Comparison of ENCODE assay signal across 34 cellular contexts in genomic region chr10:84789050-84789449, GRCh38.
"Had no signal": no experiment of that assay in that cellular context is flagged by ENCODE, and none has a peak within 500 bp of the region (broad histone marks: within the 10 kb centered on the region; RNA-seq: fewer than 3 reads in every experiment).

No MANE protein-coding gene starts in this region.

- H3K36me3 ChIP-seq: brain microvascular endothelial cell, breast epithelium had no signal

- H3K4me1 ChIP-seq: body of pancreas, breast epithelium had no signal

- H3K9me3 Mint-ChIP-seq: activated B cell treated with CpG ODN at 0.5 μM for 24 hours; activated CD4-positive, alpha-beta memory T cell treated with anti-CD3 and anti-CD28 coated beads for 36 hours; activated CD4-positive, alpha-beta T cell treated with anti-CD3 and anti-CD28 coated beads, Interleukin-2, amount 10 ng/mL, durations not matched to agents 24 days and 14 days; activated CD8-positive, alpha-beta T cell treated with anti-CD3 and anti-CD28 coated beads for 36 hours; activated naive CD4-positive, alpha-beta T cell treated with anti-CD3 and anti-CD28 coated beads, Interleukin-2, amount 10 ng/mL, durations not matched to agents 7 days and 5 days; activated naive CD4-positive, alpha-beta T cell treated with anti-CD3 and anti-CD28 coated beads, Interleukin-2, amount 50 U/mL, for 24 hours; activated naive CD8-positive, alpha-beta T cell treated with anti-CD3 and anti-CD28 coated beads, Interleukin-2, amount 10 ng/mL, durations not matched to agents 7 days and 5 days; activated naive CD8-positive, alpha-beta T cell treated with anti-CD3 and anti-CD28 coated beads, Interleukin-2, amount 50 U/mL, for 24 hours; activated T-cell treated with anti-CD3 and anti-CD28 coated beads, Interleukin-2, amount 50 U/mL, for 4 hours; activated T-cell treated with anti-CD3 and anti-CD28 coated beads, Interleukin-2, amount 50 U/mL, for 72 hours; activated T-helper 1 cell treated with anti-CD3 and anti-CD28 coated beads, Interleukin-12 subunit alpha, Interleukin-12 subunit beta, Interleukin-2, Interleukin-4 antibody, amounts not matched to agents 30 ng/mL and 10 ng/mL and 1 ng/mL, durations not matched to agents 14 hours and 24 hours and 36 hours; activated T-helper 17 cell treated with anti-CD3 and anti-CD28 coated beads, Interleukin-2, amount 50 U/mL, for 72 hours; T-helper 1 cell treated with Interleukin-12 subunit alpha and Interleukin-12 subunit beta and Interleukin-4 antibody, amounts not matched to agents 30 μg/mL and 1 μg/mL, for 36 hours; T-helper 2 cell treated with Interferon-gamma antibody and Interleukin-4, amounts not matched to agents 5 μg/mL and 100 μg/mL, for 36 hours had no signal

- H3K27me3 ChIP-seq: body of pancreas, brain microvascular endothelial cell, breast epithelium had no signal

- H3K27ac ChIP-seq: body of pancreas, brain microvascular endothelial cell, breast epithelium, VCaP had no signal

- H3K27me3 Mint-ChIP-seq: activated B cell treated with CpG ODN at 0.5 μM for 24 hours; activated CD4-positive, alpha-beta T cell treated with anti-CD3 and anti-CD28 coated beads, Interleukin-2, amount 10 ng/mL, durations not matched to agents 24 days and 14 days; activated CD8-positive, alpha-beta T cell treated with anti-CD3 and anti-CD28 coated beads for 36 hours; activated naive CD4-positive, alpha-beta T cell treated with anti-CD3 and anti-CD28 coated beads, Interleukin-2, amount 10 ng/mL, durations not matched to agents 7 days and 5 days; activated naive CD4-positive, alpha-beta T cell treated with anti-CD3 and anti-CD28 coated beads, Interleukin-2, amount 50 U/mL, for 24 hours; activated naive CD8-positive, alpha-beta T cell treated with anti-CD3 and anti-CD28 coated beads, Interleukin-2, amount 10 ng/mL, durations not matched to agents 7 days and 5 days had no signal

- H3K4me1 Mint-ChIP-seq: activated B cell treated with CpG ODN at 0.5 μM for 24 hours; activated CD4-positive, alpha-beta T cell treated with anti-CD3 and anti-CD28 coated beads, Interleukin-2, amount 10 ng/mL, durations not matched to agents 24 days and 14 days; activated naive CD4-positive, alpha-beta T cell treated with anti-CD3 and anti-CD28 coated beads, Interleukin-2, amount 10 ng/mL, durations not matched to agents 7 days and 5 days; activated naive CD4-positive, alpha-beta T cell treated with anti-CD3 and anti-CD28 coated beads, Interleukin-2, amount 50 U/mL, for 24 hours; activated naive CD8-positive, alpha-beta T cell treated with anti-CD3 and anti-CD28 coated beads, Interleukin-2, amount 10 ng/mL, durations not matched to agents 7 days and 5 days; activated naive CD8-positive, alpha-beta T cell treated with anti-CD3 and anti-CD28 coated beads, Interleukin-2, amount 50 U/mL, for 24 hours; activated T-helper 17 cell treated with anti-CD3 and anti-CD28 coated beads, Interleukin-2, amount 50 U/mL, for 72 hours had no signal

- H3K36me3 Mint-ChIP-seq: activated CD4-positive, alpha-beta memory T cell treated with anti-CD3 and anti-CD28 coated beads for 36 hours; activated naive CD4-positive, alpha-beta T cell treated with anti-CD3 and anti-CD28 coated beads, Interleukin-2, amount 10 ng/mL, durations not matched to agents 7 days and 5 days; activated naive CD4-positive, alpha-beta T cell treated with anti-CD3 and anti-CD28 coated beads, Interleukin-2, amount 50 U/mL, for 24 hours; activated naive CD8-positive, alpha-beta T cell; activated naive CD8-positive, alpha-beta T cell treated with anti-CD3 and anti-CD28 coated beads, Interleukin-2, amount 10 ng/mL, durations not matched to agents 7 days and 5 days had no signal

- DNase-seq: activated B cell treated with CpG ODN at 0.5 μM for 24 hours; activated CD4-positive, alpha-beta memory T cell treated with anti-CD3 and anti-CD28 coated beads for 36 hours; activated CD4-positive, alpha-beta T cell treated with anti-CD3 and anti-CD28 coated beads for 4 hours; activated CD4-positive, alpha-beta T cell treated with anti-CD3 and anti-CD28 coated beads, Interleukin-2, amount 10 ng/mL, durations not matched to agents 24 days and 14 days; activated CD4-positive, alpha-beta T cell treated with anti-CD3 and anti-CD28 coated beads, Interleukin-2, amount 50 U/mL, for 1 hour; activated CD4-positive, alpha-beta T cell treated with anti-CD3 and anti-CD28 coated beads, Interleukin-2, amount 50 U/mL, for 4 hours; activated CD4-positive, CD25-positive, alpha-beta regulatory T cell treated with anti-CD3 and anti-CD28 coated beads, Interleukin-2, amount 50 U/mL, for 72 hours; activated CD8-positive, alpha-beta memory T cell treated with anti-CD3 and anti-CD28 coated beads, Interleukin-2, amount 50 U/mL, for 4 hours; activated CD8-positive, alpha-beta T cell treated with anti-CD3 and anti-CD28 coated beads for 36 hours; activated effector memory CD4-positive, alpha-beta T cell treated with anti-CD3 and anti-CD28 coated beads, Interleukin-2, amount 50 U/mL, for 16 hours; activated naive CD4-positive, alpha-beta T cell treated with anti-CD3 and anti-CD28 coated beads, Interleukin-2, amount 10 ng/mL, durations not matched to agents 7 days and 5 days; activated naive CD4-positive, alpha-beta T cell treated with Interleukin-2 at 50 U/mL for 16 hours; activated naive CD8-positive, alpha-beta T cell treated with anti-CD3 and anti-CD28 coated beads, Interleukin-2, amount 10 ng/mL, durations not matched to agents 7 days and 5 days; activated naive CD8-positive, alpha-beta T cell treated with anti-CD3 and anti-CD28 coated beads, Interleukin-2, amount 50 U/mL, for 24 hours; activated T-cell treated with anti-CD3 and anti-CD28 coated beads for 4 hours; activated T-cell treated with anti-CD3 and anti-CD28 coated beads, Interleukin-2, amount 50 U/mL, for 1 hour; activated T-cell treated with anti-CD3 and anti-CD28 coated beads, Interleukin-2, amount 50 U/mL, for 4 hours; activated T-cell treated with anti-CD3 and anti-CD28 coated beads, Interleukin-2, amount 50 U/mL, for 72 hours; amygdala; anterior cingulate cortex; body of pancreas; brain microvascular endothelial cell; central memory CD4-positive, alpha-beta T cell; T-helper 1 cell; T-helper 2 cell; T-helper 9 cell had no signal

- H3K4me3 ChIP-seq: body of pancreas, breast epithelium had no signal

- H3K27ac Mint-ChIP-seq: activated B cell treated with CpG ODN at 0.5 μM for 24 hours; activated CD4-positive, alpha-beta memory T cell treated with anti-CD3 and anti-CD28 coated beads for 36 hours; activated CD4-positive, alpha-beta T cell treated with anti-CD3 and anti-CD28 coated beads, Interleukin-2, amount 10 ng/mL, durations not matched to agents 24 days and 14 days; activated CD8-positive, alpha-beta T cell treated with anti-CD3 and anti-CD28 coated beads for 36 hours; activated naive CD4-positive, alpha-beta T cell treated with anti-CD3 and anti-CD28 coated beads, Interleukin-2, amount 10 ng/mL, durations not matched to agents 7 days and 5 days; activated naive CD4-positive, alpha-beta T cell treated with anti-CD3 and anti-CD28 coated beads, Interleukin-2, amount 50 U/mL, for 24 hours; activated naive CD8-positive, alpha-beta T cell; activated naive CD8-positive, alpha-beta T cell treated with anti-CD3 and anti-CD28 coated beads, Interleukin-2, amount 10 ng/mL, durations not matched to agents 7 days and 5 days; activated naive CD8-positive, alpha-beta T cell treated with anti-CD3 and anti-CD28 coated beads, Interleukin-2, amount 50 U/mL, for 24 hours; activated T-cell treated with anti-CD3 and anti-CD28 coated beads, Interleukin-2, amount 50 U/mL, for 72 hours; activated T-helper 1 cell treated with anti-CD3 and anti-CD28 coated beads, Interleukin-12 subunit alpha, Interleukin-12 subunit beta, Interleukin-2, Interleukin-4 antibody, amounts not matched to agents 30 ng/mL and 10 ng/mL and 1 ng/mL, durations not matched to agents 14 hours and 24 hours and 36 hours; activated T-helper 17 cell treated with anti-CD3 and anti-CD28 coated beads, Interleukin-2, amount 50 U/mL, for 72 hours; T-helper 1 cell treated with Interleukin-12 subunit alpha and Interleukin-12 subunit beta and Interleukin-4 antibody, amounts not matched to agents 30 μg/mL and 1 μg/mL, for 36 hours; T-helper 2 cell treated with Interferon-gamma antibody and Interleukin-4, amounts not matched to agents 5 μg/mL and 100 μg/mL, for 36 hours had no signal

- H3K4me3 Mint-ChIP-seq: activated B cell treated with CpG ODN at 0.5 μM for 24 hours; activated CD4-positive, alpha-beta memory T cell treated with anti-CD3 and anti-CD28 coated beads for 36 hours; activated CD4-positive, alpha-beta T cell treated with anti-CD3 and anti-CD28 coated beads, Interleukin-2, amount 10 ng/mL, durations not matched to agents 24 days and 14 days; activated CD8-positive, alpha-beta T cell treated with anti-CD3 and anti-CD28 coated beads for 36 hours; activated naive CD4-positive, alpha-beta T cell treated with anti-CD3 and anti-CD28 coated beads, Interleukin-2, amount 10 ng/mL, durations not matched to agents 7 days and 5 days; activated naive CD4-positive, alpha-beta T cell treated with anti-CD3 and anti-CD28 coated beads, Interleukin-2, amount 50 U/mL, for 24 hours; activated naive CD8-positive, alpha-beta T cell; activated naive CD8-positive, alpha-beta T cell treated with anti-CD3 and anti-CD28 coated beads, Interleukin-2, amount 10 ng/mL, durations not matched to agents 7 days and 5 days; activated naive CD8-positive, alpha-beta T cell treated with anti-CD3 and anti-CD28 coated beads, Interleukin-2, amount 50 U/mL, for 24 hours; activated T-cell treated with anti-CD3 and anti-CD28 coated beads, Interleukin-2, amount 50 U/mL, for 4 hours; activated T-cell treated with anti-CD3 and anti-CD28 coated beads, Interleukin-2, amount 50 U/mL, for 72 hours; activated T-helper 1 cell treated with anti-CD3 and anti-CD28 coated beads, Interleukin-12 subunit alpha, Interleukin-12 subunit beta, Interleukin-2, Interleukin-4 antibody, amounts not matched to agents 30 ng/mL and 10 ng/mL and 1 ng/mL, durations not matched to agents 14 hours and 24 hours and 36 hours; activated T-helper 17 cell treated with anti-CD3 and anti-CD28 coated beads, Interleukin-2, amount 50 U/mL, for 72 hours; T-helper 1 cell treated with Interleukin-12 subunit alpha and Interleukin-12 subunit beta and Interleukin-4 antibody, amounts not matched to agents 30 μg/mL and 1 μg/mL, for 36 hours; T-helper 2 cell treated with Interferon-gamma antibody and Interleukin-4, amounts not matched to agents 5 μg/mL and 100 μg/mL, for 36 hours had no signal

- H3K9me3 ChIP-seq: body of pancreas, breast epithelium had no signal

- ATAC-seq: activated CD8-positive, alpha-beta T cell treated with anti-CD3 and anti-CD28 coated beads for 36 hours; activated naive CD8-positive, alpha-beta T cell treated with anti-CD3 and anti-CD28 coated beads, Interleukin-2, amount 50 U/mL, for 24 hours; activated T-cell treated with anti-CD3 and anti-CD28 coated beads, Interleukin-2, amount 50 U/mL, for 4 hours; activated T-cell treated with anti-CD3 and anti-CD28 coated beads, Interleukin-2, amount 50 U/mL, for 72 hours; activated T-helper 17 cell treated with anti-CD3 and anti-CD28 coated beads, Interleukin-2, amount 50 U/mL, for 72 hours; body of pancreas had no signal
